Comparison of ENCODE assay signal across 9 cellular contexts in genomic region chr1:180252638-180253536, GRCh38. TPM values are rescaled to one million over a fixed set of nuclear protein-coding genes. Genes with fewer than 3 reads are reported as not detected.
DNase-seq lines count a peak whose midpoint lies in the region; ATAC-seq and TF ChIP-seq lines count a peak whose summit lies in the region.
"Had no signal": no experiment of that assay in that cellular context is flagged by ENCODE, and none has a peak within 500 bp of the region (broad histone marks: within the 10 kb centered on the region; RNA-seq: fewer than 3 reads in every experiment).

No MANE protein-coding gene starts in this region.

- no peaks in the 10 kb centered on the region for H3K4me1 ChIP-seq in CD8-positive, alpha-beta memory T cell (ENCODE audit: insufficient read depth, low read length)
- H3K4me1 ChIP-seq in SK-N-SH (ENCODE audit: control insufficient read depth in 1 of 2, insufficient read depth in 2 of 2, low read depth in 1 of 2, low read length in 1 of 2) (peaks cover 0 to 1% of the 10 kb centered on the region in 2 experiments; a peak in 1 of 4 replicates), heart left ventricle (no peaks in the 10 kb centered on the region), smooth muscle cell (ENCODE audit: low read depth) (no peaks in the 10 kb centered on the region)

- no peak overlapping the region for H3K9ac ChIP-seq in SK-N-SH
- H3K9ac ChIP-seq in smooth muscle cell (ENCODE audit: low read depth): no peak overlapping the region

- peak overlapping the region in 1 of 8 donors; percentile 24 for H3K27ac Mint-ChIP-seq in CD8-positive, alpha-beta memory T cell
- H3K27ac Mint-ChIP-seq in activated naive CD4-positive, alpha-beta T cell treated with anti-CD3 and anti-CD28 coated beads, Interleukin-2, amount 10 ng/mL, durations not matched to agents 7 days and 5 days: no peak overlapping the region

- peak; percentile 21 to 70 (median 50) for DNase-seq in CD8-positive, alpha-beta memory T cell
- peak; percentile 86 for DNase-seq in GM20000 (ENCODE audit: low spot score)
- DNase-seq in SK-N-SH: peak; percentile 81
- DNase-seq in activated naive CD4-positive, alpha-beta T cell treated with anti-CD3 and anti-CD28 coated beads, Interleukin-2, amount 10 ng/mL, durations not matched to agents 7 days and 5 days: peak; percentile 84
- DNase-seq in heart left ventricle: peak; percentile 63 to 86 (median 67)
- no peak for DNase-seq in smooth muscle cell (lab: John Stamatoyannopoulos, UW; ENCODE audit: unreplicated experiment)
- no peak for DNase-seq in SW480 (ENCODE audit: low spot score)

- CTCF ChIA-PET in CD8-positive, alpha-beta memory T cell (lab: Charles Lee): interaction anchor here (0.6 to 2.0 kb wide), 8 partner anchors 9 to 240 kb away, joined by 3 to 11 read pairs (median 4); no protein-coding TSS in a partner anchor
- CTCF ChIA-PET in SK-N-SH (lab: Yijun Ruan, JAX): interaction anchor here (0.6 to 4.2 kb wide), 41 partner anchors 9 to 262 kb away, joined by 3 to 58 read pairs (median 4); partner anchors contain the start of gene LHX4
- CTCF ChIA-PET in activated naive CD4-positive, alpha-beta T cell treated with anti-CD3 and anti-CD28 coated beads, Interleukin-2, amount 10 ng/mL, durations not matched to agents 7 days and 5 days (lab: Charles Lee): interaction anchor here (0.7 to 4.0 kb wide), 22 partner anchors 9 to 253 kb away, joined by 3 to 31 read pairs (median 5); no protein-coding TSS in a partner anchor

- peaks cover 2 to 8% (median 3%) of the 10 kb centered on the region in 3 donors for H3K4me1 Mint-ChIP-seq in CD8-positive, alpha-beta memory T cell
- peaks cover 5% of the 10 kb centered on the region for H3K4me1 Mint-ChIP-seq in activated naive CD4-positive, alpha-beta T cell treated with anti-CD3 and anti-CD28 coated beads, Interleukin-2, amount 10 ng/mL, durations not matched to agents 7 days and 5 days

- H3K36me3 Mint-ChIP-seq in CD8-positive, alpha-beta memory T cell: no peaks in the 10 kb centered on the region
- no peaks in the 10 kb centered on the region for H3K36me3 Mint-ChIP-seq in activated naive CD4-positive, alpha-beta T cell treated with anti-CD3 and anti-CD28 coated beads, Interleukin-2, amount 10 ng/mL, durations not matched to agents 7 days and 5 days
- H3K36me3 Mint-ChIP-seq: IgD-negative memory B cell had no signal

- H3K4me3 Mint-ChIP-seq in CD8-positive, alpha-beta memory T cell: no peak overlapping the region
- no peak overlapping the region for H3K4me3 Mint-ChIP-seq in activated naive CD4-positive, alpha-beta T cell treated with anti-CD3 and anti-CD28 coated beads, Interleukin-2, amount 10 ng/mL, durations not matched to agents 7 days and 5 days

- TF ChIP-seq CTCF in GM20000 (IDR thresholded peaks at IDR 0.05; ENCODE audit: extremely low read depth, missing control alignments) (peak; percentile 87), LNCAP (IDR thresholded peaks at IDR 0.05) (peak; percentile 94), SK-N-SH (IDR thresholded peaks at IDR 0.05) (peak; percentile 82), heart left ventricle (IDR thresholded peaks at IDR 0.05) (peak; percentile 64 to 80 (median 72)), smooth muscle cell (IDR thresholded peaks at IDR 0.05; ENCODE audit: borderline replicate concordance, insufficient read depth, poor library complexity, severe bottlenecking) (peak; percentile 70)

- no peak overlapping the region for H3K27ac ChIP-seq in CD8-positive, alpha-beta memory T cell (ENCODE audit: low read depth, low read length)
- H3K27ac ChIP-seq in SK-N-SH (ENCODE audit: low read depth in 2 of 2, low read length in 1 of 2): no peak overlapping the region
- no peak overlapping the region for H3K27ac ChIP-seq in heart left ventricle
- no peak overlapping the region for H3K27ac ChIP-seq in smooth muscle cell (ENCODE audit: low read depth)

- no peaks in the 10 kb centered on the region for H3K36me3 ChIP-seq in CD8-positive, alpha-beta memory T cell (ENCODE audit: insufficient read depth, low read length)
- H3K36me3 ChIP-seq in SK-N-SH (replicated peaks in 1 of 2; ENCODE audit: control insufficient read depth in 1 of 2, insufficient read depth in 2 of 2, low read length in 1 of 2): no peaks in the 10 kb centered on the region
- no peaks in the 10 kb centered on the region for H3K36me3 ChIP-seq in heart left ventricle
- H3K36me3 ChIP-seq in smooth muscle cell (ENCODE audit: low read depth): no peaks in the 10 kb centered on the region

- no peaks in the 10 kb centered on the region for H3F3A ChIP-seq in SK-N-SH (replicated peaks; ENCODE audit: insufficient read depth)
- no peaks in the 10 kb centered on the region for H3F3A ChIP-seq in smooth muscle cell (ENCODE audit: low read depth)

- H3K9me3 Mint-ChIP-seq in CD8-positive, alpha-beta memory T cell: no peaks in the 10 kb centered on the region
- H3K9me3 Mint-ChIP-seq in activated naive CD4-positive, alpha-beta T cell treated with anti-CD3 and anti-CD28 coated beads, Interleukin-2, amount 10 ng/mL, durations not matched to agents 7 days and 5 days: no peaks in the 10 kb centered on the region
- H3K9me3 Mint-ChIP-seq: IgD-negative memory B cell had no signal

- intact Hi-C loops in heart left ventricle (cut with DNase I): loop anchor here in 9 of 10 donors (1.0 to 10.0 kb wide), 9 partner anchors 159 to 230 kb away; no protein-coding TSS in a partner anchor

- H3K27me3 Mint-ChIP-seq in CD8-positive, alpha-beta memory T cell: peaks cover 51 to 78% of the 10 kb centered on the region in 2 donors
- peaks cover 55% of the 10 kb centered on the region for H3K27me3 Mint-ChIP-seq in activated naive CD4-positive, alpha-beta T cell treated with anti-CD3 and anti-CD28 coated beads, Interleukin-2, amount 10 ng/mL, durations not matched to agents 7 days and 5 days

- no peaks in the 10 kb centered on the region for H3K9me3 ChIP-seq in CD8-positive, alpha-beta memory T cell (ENCODE audit: low read length)
- H3K9me3 ChIP-seq in SK-N-SH (no peaks in the 10 kb centered on the region), heart left ventricle (no peaks in the 10 kb centered on the region), smooth muscle cell (replicated peaks; ENCODE audit: low read depth) (no peaks in the 10 kb centered on the region)

- POLR2A ChIA-PET in CD8-positive, alpha-beta memory T cell (lab: Charles Lee): no interaction called here
- POLR2A ChIA-PET in SK-N-SH (lab: Yijun Ruan, JAX): no interaction called here

- peak; percentile 90 for TF ChIP-seq RAD21 in SK-N-SH (IDR thresholded peaks at IDR 0.05; ENCODE audit: low read length)

- 44% methylated on average over 11 of the region's 12 CpGs for WGBS in SK-N-SH (ENCODE audit: low lambda C conversion rate)
- 66 to 70% (median 68%) methylated on average over 12 of the region's 12 CpGs for WGBS in heart left ventricle, 4 donors
- 58% methylated on average over 12 of the region's 12 CpGs for WGBS in smooth muscle cell (ENCODE audit: low lambda C conversion rate)

- H4K20me1 ChIP-seq in SK-N-SH (ENCODE audit: insufficient read depth) (no peaks in the 10 kb centered on the region), smooth muscle cell (ENCODE audit: low read depth) (no peaks in the 10 kb centered on the region)

- TF ChIP-seq POLR2A in heart left ventricle (IDR thresholded peaks at IDR 0.05): no peak

- H3K27me3 ChIP-seq in CD8-positive, alpha-beta memory T cell (ENCODE audit: insufficient read depth, low read length, poor library complexity, severe bottlenecking): peaks cover 37% of the 10 kb centered on the region
- no peaks in the 10 kb centered on the region for H3K27me3 ChIP-seq in SK-N-SH (ENCODE audit: insufficient read depth)
- H3K27me3 ChIP-seq in heart left ventricle: peaks cover 0 to 56% (median 10%) of the 10 kb centered on the region in 9 donors
- H3K27me3 ChIP-seq in smooth muscle cell (ENCODE audit: low read depth): no peaks in the 10 kb centered on the region

- H2AFZ ChIP-seq in SK-N-SH (ENCODE audit: low read depth) (no peak overlapping the region), smooth muscle cell (ENCODE audit: low read depth) (no peak overlapping the region)

- H3K4me2 ChIP-seq in SK-N-SH (no peak overlapping the region), smooth muscle cell (no peak overlapping the region)

- ATAC-seq in heart left ventricle: peak in 3 of 4 donors; percentile 51 to 56 (median 53)

- no peaks in the 10 kb centered on the region for H3K9me2 ChIP-seq in SK-N-SH

- H3K4me3 ChIP-seq in CD8-positive, alpha-beta memory T cell (ENCODE audit: low read length): no peak overlapping the region
- H3K4me3 ChIP-seq in SK-N-SH (ENCODE audit: low read depth in 2 of 2, low read length in 1 of 2) (no peak overlapping the region; a peak in 1 of 4 replicates), heart left ventricle (no peak overlapping the region), smooth muscle cell (no peak overlapping the region)

- H3K79me2 ChIP-seq in SK-N-SH (ENCODE audit: insufficient read depth) (no peaks in the 10 kb centered on the region), smooth muscle cell (ENCODE audit: low read depth) (no peaks in the 10 kb centered on the region)

- no peak for TF ChIP-seq EP300 in SK-N-SH (IDR thresholded peaks at IDR 0.05; ENCODE audit: borderline replicate concordance in 1 of 2, low read depth in 1 of 2, low read length in 1 of 2)

TF ChIP-seq in SK-N-SH, 30 proteins besides CTCF, POLR2A, EP300 and RAD21:
- TF ChIP-seq FOXJ3 (CRISPR knock-in tag; IDR thresholded peaks at IDR 0.05) (no peak), SMC3 (IDR thresholded peaks at IDR 0.05; ENCODE audit: low read depth, low read length) (peak; percentile 91)

RNA-seq across cellular contexts. Expression of gene LHX4, which starts 22.8 kb away (rescaled TPM):
- not detected for total RNA-seq in CD8-positive, alpha-beta memory T cell
- polyA plus RNA-seq in CD8-positive, alpha-beta memory T cell: 0.08 TPM
- polyA plus RNA-seq in SK-N-SH (2012; rRNA removed) (not detected in 2 replicates), heart left ventricle (not detected), smooth muscle cell (0.39 TPM in 1 of 2 replicates, not detected in the other)
- polyA plus RNA-seq in SK-N-SH (2012; cell fraction: cytosol; rRNA removed): not detected in 2 replicates
- polyA plus RNA-seq in SK-N-SH (2012; cell fraction: nucleus; rRNA removed): 0.01 and 0.05 TPM in 2 replicates
- total RNA-seq in heart left ventricle (not detected), smooth muscle cell (not detected in 2 replicates)

Comparison
In these comparisons a context has a peak if more than half of its experiments do, and no peak if none do; other contexts are left out.
1. DNase-seq: peak in CD8-positive, alpha-beta memory T cell (5 of 5), GM20000 (single experiment), SK-N-SH (single experiment), activated naive CD4-positive, alpha-beta T cell treated with anti-CD3 and anti-CD28 coated beads, Interleukin-2, amount 10 ng/mL, durations not matched to agents 7 days and 5 days (single experiment) and heart left ventricle (5 of 5); none in smooth muscle cell (single experiment) and SW480 (single experiment).
2. Peak in every context shown above with its lines, with median percentiles within 50 percentile points of each other: CTCF ChIP-seq.